Comparison of ENCODE assay signal across 8 cellular contexts in the genomic region with DNA sequence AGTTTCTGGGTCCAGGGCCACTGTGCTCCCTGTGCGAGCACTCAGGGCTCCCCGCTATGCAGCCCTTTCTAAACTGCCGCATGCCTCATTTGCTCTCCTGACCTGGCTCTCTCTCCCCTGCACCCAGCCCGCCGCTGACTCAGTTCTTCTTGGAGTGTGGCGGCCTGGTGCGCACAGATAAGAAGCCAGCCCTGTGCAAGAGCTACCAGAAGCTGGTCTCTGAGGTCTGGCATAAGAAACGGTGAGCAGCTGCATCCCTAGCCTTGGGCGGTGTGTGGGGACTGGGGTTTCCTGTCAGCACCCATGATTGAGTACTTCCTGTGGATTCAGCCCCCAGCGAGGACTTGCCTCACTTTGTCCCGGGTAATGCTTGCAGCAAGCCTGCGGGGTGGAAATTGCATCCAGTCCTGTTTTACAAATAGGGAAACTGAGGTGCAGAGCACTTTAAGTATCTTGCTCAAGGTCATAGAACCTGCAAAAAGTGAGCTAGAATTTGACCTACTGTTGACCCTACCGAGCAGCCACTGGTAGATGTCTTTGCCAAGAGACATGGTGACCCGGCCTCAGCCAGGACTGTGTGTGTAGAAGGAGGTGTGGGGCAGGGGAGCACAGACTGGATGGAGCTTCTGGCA. TPM values are rescaled to one million over a fixed set of nuclear protein-coding genes. Genes with fewer than 3 reads are reported as not detected.
DNase-seq lines count a peak whose midpoint lies in the region; ATAC-seq and TF ChIP-seq lines count a peak whose summit lies in the region.

No MANE protein-coding gene starts in this region.

- no peak overlapping the region for H3K4me3 ChIP-seq in fibroblast of lung (replicated peaks in 1 of 4; ENCODE audit: control extremely low read depth in 1 of 4, insufficient read depth in 1 of 4, low read depth in 3 of 4, low read length in 4 of 4)

- H3K4me1 ChIP-seq in fibroblast of lung (ENCODE audit: control insufficient read depth, extremely low read depth, insufficient read depth, low read length), result no peaks in the 10 kb centered on the region

- H3K9me3 ChIP-seq in fibroblast of lung (ENCODE audit: control insufficient read depth, insufficient read depth, low read depth, low read length), result no peaks in the 10 kb centered on the region

- no peaks in the 10 kb centered on the region for H3K79me2 ChIP-seq in fibroblast of lung (ENCODE audit: control insufficient read depth, insufficient read depth, low read length)

- no peak overlapping the region for H3K27ac ChIP-seq in fibroblast of lung (ENCODE audit: insufficient read depth, low read length)

- no peak overlapping the region for H3K4me2 ChIP-seq in fibroblast of lung (ENCODE audit: extremely low read depth, insufficient read depth, low read length)

- ATAC-seq in left ventricle myocardium superior (no peak), HG03097 (IDR thresholded peaks at IDR 0.05; ENCODE audit: low FRiP score, unreplicated experiment) (no peak)

- intact Hi-C loops in left ventricle myocardium superior (cut with micrococcal nuclease), result no loop called here

- no peak for TF ChIP-seq CTCF in fibroblast of lung (conservative IDR thresholded peaks at IDR 0.05 in 1 of 2, IDR thresholded peaks at IDR 0.05 in 1 of 2; ENCODE audit: low read depth in 1 of 2, low read length in 2 of 2)

- no peaks in the 10 kb centered on the region for H3K27me3 ChIP-seq in fibroblast of lung (ENCODE audit: control insufficient read depth, insufficient read depth, low read length)

- H3K9ac ChIP-seq in fibroblast of lung (ENCODE audit: insufficient read depth, low read length), result no peak overlapping the region

- peak in 2 of 3 experiments; percentile 85 to 92 for DNase-seq in NCI-H1417 (lab: John Stamatoyannopoulos, UW)
- peak; percentile 53 to 59 for DNase-seq in activated CD4-positive, alpha-beta T cell treated with anti-CD3 and anti-CD28 coated beads, Interleukin-2, amount 50 U/mL, for 4 hours
- DNase-seq in fibroblast of lung (ENCODE audit: low read depth in 2 of 2), result peak; percentile 61 to 96
- DNase-seq in stimulated activated naive CD4-positive, alpha-beta T cell treated with Interleukin-2 at 50 U/mL for 16 hours (lab: John Stamatoyannopoulos, UW), result peak; percentile 65
- no peak for DNase-seq in left ventricle myocardium superior
- DNase-seq in amniotic stem cell (lab: John Stamatoyannopoulos, UW), result no peak
- no peak for DNase-seq in retina

- H2AFZ ChIP-seq in fibroblast of lung (ENCODE audit: low read length), result no peak overlapping the region

- H4K20me1 ChIP-seq in fibroblast of lung (ENCODE audit: control insufficient read depth, extremely low read depth, insufficient read depth, low read length), result no peaks in the 10 kb centered on the region

- no peaks in the 10 kb centered on the region for H3K36me3 ChIP-seq in fibroblast of lung (ENCODE audit: control insufficient read depth, insufficient read depth, low read length)

RNA-seq across cellular contexts. Expression of gene USP20, which starts 27.9 kb away (rescaled TPM):
- total RNA-seq in fibroblast of lung, result 7.4 and 12.9 TPM in 2 replicates
- 6.7 and 6.8 TPM in 2 replicates for polyA plus RNA-seq in fibroblast of lung
- 8.8 and 10.5 TPM in 2 replicates for polyA plus RNA-seq in fibroblast of lung (2012)
- 17.6 and 22.8 TPM in 2 replicates for polyA minus RNA-seq in fibroblast of lung (ENCODE audit: low replicate concordance)
- total RNA-seq in left ventricle myocardium superior, result 11.6 TPM

RNA-seq across cellular contexts. Expression of gene C9orf78, which starts 28.1 kb away (rescaled TPM):
- total RNA-seq in fibroblast of lung (39.8 TPM in 2 replicates), left ventricle myocardium superior (35.6 TPM)
- 88.6 and 92.6 TPM in 2 replicates for polyA plus RNA-seq in fibroblast of lung
- polyA plus RNA-seq in fibroblast of lung (2012), result 49.4 and 59.3 TPM in 2 replicates
- polyA minus RNA-seq in fibroblast of lung (ENCODE audit: low replicate concordance), result 3.4 and 7.2 TPM in 2 replicates

RNA-seq across cellular contexts. Expression of gene TOR1A, which starts 39.2 kb away (rescaled TPM):
- total RNA-seq in fibroblast of lung (31.1 and 31.5 TPM in 2 replicates), left ventricle myocardium superior (11.7 TPM)
- 80.2 and 101 TPM in 2 replicates for polyA plus RNA-seq in fibroblast of lung
- 41.5 and 51.2 TPM in 2 replicates for polyA plus RNA-seq in fibroblast of lung (2012)
- 27.3 and 32.9 TPM in 2 replicates for polyA minus RNA-seq in fibroblast of lung (ENCODE audit: low replicate concordance)

Comparison
In these comparisons a context has a peak if more than half of its experiments do, and no peak if none do; other contexts are left out.
1. DNase-seq: peak in NCI-H1417 (2 of 3), activated CD4-positive, alpha-beta T cell treated with anti-CD3 and anti-CD28 coated beads, Interleukin-2, amount 50 U/mL, for 4 hours (2 of 2), fibroblast of lung (2 of 2) and stimulated activated naive CD4-positive, alpha-beta T cell treated with Interleukin-2 at 50 U/mL for 16 hours (single experiment); none in left ventricle myocardium superior (single experiment), amniotic stem cell (single experiment) and retina (single experiment).